20 cellular contexts compared by ENCODE assay signal in the genomic region with DNA sequence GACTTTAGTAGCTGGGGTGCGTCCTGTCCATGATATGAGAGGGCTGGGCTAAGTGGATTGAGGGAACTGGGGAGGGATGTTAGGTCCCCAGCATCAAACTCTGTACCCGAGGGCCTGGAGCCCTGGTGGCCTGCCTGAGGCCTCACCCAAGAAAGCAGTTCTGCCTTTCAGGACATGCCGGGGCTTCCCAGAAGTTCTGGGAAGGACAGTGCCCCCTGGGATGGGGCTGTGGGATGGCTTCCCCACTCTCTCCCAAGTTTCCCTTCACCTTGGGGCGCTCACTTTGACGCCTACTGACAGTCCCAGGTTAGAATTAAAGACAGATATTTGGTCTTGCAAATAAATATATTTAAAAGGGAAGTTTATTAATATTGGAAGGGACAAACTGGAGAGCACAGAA. TPM values are rescaled to one million over a fixed set of nuclear protein-coding genes. Genes with fewer than 3 reads are reported as not detected.
DNase-seq lines count a peak whose midpoint lies in the region; ATAC-seq and TF ChIP-seq lines count a peak whose summit lies in the region.
"Had no signal": no experiment of that assay in that cellular context is flagged by ENCODE, and none has a peak within 500 bp of the region (broad histone marks: within the 10 kb centered on the region; RNA-seq: fewer than 3 reads in every experiment).

No MANE protein-coding gene starts in this region.

- H3K27me3 ChIP-seq in H7 (ENCODE audit: control insufficient read depth, insufficient read depth, low read length) (no peaks in the 10 kb centered on the region), mononuclear cell (ENCODE audit: insufficient read depth, low read length) (no peaks in the 10 kb centered on the region)

- H3K4me3 ChIP-seq in H7 (ENCODE audit: insufficient read depth, low read depth, low read length), result no peak overlapping the region
- H3K4me3 ChIP-seq in mononuclear cell (ENCODE audit: low read length), result peak overlapping the region; percentile 15
- H3K4me3 ChIP-seq: BLaER1 treated with 17β-estradiol and CSF1 and Interleukin-3, amounts not matched to agents 10 nM and 100 nM; GM12878; HAP-1; K562 had no signal

- H3K9me3 ChIP-seq in mononuclear cell (ENCODE audit: low read depth, low read length), result no peaks in the 10 kb centered on the region
- H3K9me3 ChIP-seq: BLaER1 treated with 17β-estradiol and CSF1 and Interleukin-3, amounts not matched to agents 10 nM and 100 nM; HAP-1 had no signal

- no peak for TF ChIP-seq CTCF in GM20000 (IDR thresholded peaks at IDR 0.05; ENCODE audit: extremely low read depth, missing control alignments)

- peaks cover 26% of the 10 kb centered on the region for H3K4me1 ChIP-seq in mononuclear cell (ENCODE audit: insufficient read depth, low read length)

- DNase-seq in GM20000 (ENCODE audit: low spot score), result peak; percentile 3
- DNase-seq in H7, result peak; percentile 68
- peak; percentile 32 for DNase-seq in ureter (ENCODE audit: low spot score)
- no peak for DNase-seq in activated CD8-positive, alpha-beta memory T cell treated with anti-CD3 and anti-CD28 coated beads for 24 hours
- DNase-seq: Calu3; CD8-positive, alpha-beta T cell; DMS 273 treated with DMSO at 0.1 percent for 48 hours; DMS53; DND-41; EL; GOT3 had no signal

- ATAC-seq in HG03354 (IDR thresholded peaks at IDR 0.05; ENCODE audit: poor library complexity, severe bottlenecking, unreplicated experiment), result no peak
- ATAC-seq: CD8-positive, alpha-beta T cell; GM12878 had no signal

- H3K36me3 ChIP-seq in H7 (replicated peaks; ENCODE audit: control insufficient read depth, insufficient read depth, low read length), result no peaks in the 10 kb centered on the region
- H3K36me3 ChIP-seq: HAP-1 had no signal

RNA-seq across cellular contexts. Expression of a gene that starts 1.8 kb away (rescaled TPM):
- 0.69 and 2.4 TPM in 2 replicates for total RNA-seq in H7 (2014; rRNA removed; shearing (Covaris generic))
- total RNA-seq in mononuclear cell (0.63 TPM), ureter (3.1 TPM)
- total RNA-seq: A172, G401, HT-29, K562 had no signal

RNA-seq across cellular contexts. Expression of a gene that starts 30.2 kb away (rescaled TPM):
- total RNA-seq in H7 (2014; rRNA removed; shearing (Covaris generic)), result 5.9 and 6.5 TPM in 2 replicates
- total RNA-seq in mononuclear cell (3.9 TPM), ureter (14.1 TPM)
- total RNA-seq: A172; CD8-positive, alpha-beta T cell; G401; HT-29; K562 had no signal
